ENCODE assay signal across 6 cellular contexts in the genomic region with DNA sequence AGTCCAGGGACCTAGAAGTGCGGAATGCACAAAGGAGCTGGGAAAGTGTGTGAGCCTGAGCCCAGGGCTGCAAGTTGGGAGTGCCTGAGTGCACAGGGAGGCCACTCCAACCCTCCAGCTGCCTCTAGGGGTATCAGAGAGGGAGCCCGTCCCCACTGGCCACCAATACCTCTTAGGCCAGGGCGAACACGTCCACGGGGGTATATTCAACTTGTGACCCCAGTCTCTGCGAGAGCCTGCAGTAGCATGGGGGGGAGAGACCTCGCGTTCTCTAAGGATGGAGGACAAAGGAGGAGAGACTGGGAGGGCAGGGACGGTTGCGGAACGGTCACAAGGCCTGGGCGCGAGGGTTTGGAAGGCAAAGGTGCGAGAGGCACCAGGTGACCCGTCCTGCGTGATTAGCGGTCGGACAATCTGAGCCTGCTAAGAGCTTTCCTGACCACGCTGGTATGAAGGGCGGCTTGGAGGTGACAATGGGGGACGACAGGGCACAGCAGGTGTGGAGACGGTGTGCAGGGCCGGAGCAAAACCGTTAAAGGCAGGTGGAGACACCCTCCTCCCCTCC. TPM values are rescaled to one million over a fixed set of nuclear protein-coding genes. Genes with fewer than 3 reads are reported as not detected.
A peak's percentile ranks its signal among the peaks of the same experiment; 100 is the strongest.
DNase-seq lines count a peak whose midpoint lies in the region; ATAC-seq and TF ChIP-seq lines count a peak whose summit lies in the region.

No MANE protein-coding gene starts in this region.

- in situ Hi-C loops in KBM-7 (cut with MboI; ENCODE audit: low pct_unique_long_range_greater_than_20kb, low sequenced_read_pairs), result no loop called here

- peaks cover 70% of the 10 kb centered on the region for H3K36me3 ChIP-seq in KOPT-K1 (ENCODE audit: insufficient read depth, low read length)

- H3K36me3 Mint-ChIP-seq in brain, result peaks cover 38% of the 10 kb centered on the region
- no peaks in the 10 kb centered on the region for H3K36me3 Mint-ChIP-seq in natural killer cell treated with Interleukin-12 subunit alpha and Interleukin-12 subunit beta and Interleukin-15 and Interleukin-18, amount 100 ng/mL, for 72 hours

- peak overlapping the region; percentile 86 for H3K27ac ChIP-seq in KOPT-K1 (ENCODE audit: low read depth, low read length, poor library complexity, severe bottlenecking)

- no peaks in the 10 kb centered on the region for H3K9me3 Mint-ChIP-seq in brain
- no peaks in the 10 kb centered on the region for H3K9me3 Mint-ChIP-seq in natural killer cell treated with Interleukin-12 subunit alpha and Interleukin-12 subunit beta and Interleukin-15 and Interleukin-18, amount 100 ng/mL, for 72 hours

- H3K27ac Mint-ChIP-seq in brain, result peak overlapping the region; percentile 77 to 97 (median 95)
- H3K27ac Mint-ChIP-seq in natural killer cell treated with Interleukin-12 subunit alpha and Interleukin-12 subunit beta and Interleukin-15 and Interleukin-18, amount 100 ng/mL, for 72 hours, result peak overlapping the region; percentile 68 to 86

- no peak for TF ChIP-seq CTCF in brain (conservative IDR thresholded peaks at IDR 0.05)

- peaks cover 61% of the 10 kb centered on the region for H3K4me1 Mint-ChIP-seq in brain
- H3K4me1 Mint-ChIP-seq in natural killer cell treated with Interleukin-12 subunit alpha and Interleukin-12 subunit beta and Interleukin-15 and Interleukin-18, amount 100 ng/mL, for 72 hours (ENCODE audit: low read depth in 2 of 2), result peaks cover 25 to 27% of the 10 kb centered on the region in 2 donors

- H3K4me3 Mint-ChIP-seq in brain, result peak overlapping the region; percentile 91 to 98 (median 94)
- peak overlapping the region; percentile 79 for H3K4me3 Mint-ChIP-seq in natural killer cell treated with Interleukin-12 subunit alpha and Interleukin-12 subunit beta and Interleukin-15 and Interleukin-18, amount 100 ng/mL, for 72 hours

- H3K9me3 ChIP-seq in KOPT-K1 (ENCODE audit: insufficient read depth, low read length, poor library complexity, severe bottlenecking), result no peaks in the 10 kb centered on the region

- H3K27me3 Mint-ChIP-seq in brain, result peaks cover 6% of the 10 kb centered on the region
- H3K27me3 Mint-ChIP-seq in natural killer cell treated with Interleukin-12 subunit alpha and Interleukin-12 subunit beta and Interleukin-15 and Interleukin-18, amount 100 ng/mL, for 72 hours, result no peaks in the 10 kb centered on the region

- DNase-seq in natural killer cell treated with Interleukin-12 subunit alpha and Interleukin-12 subunit beta and Interleukin-15 and Interleukin-18, amount 100 ng/mL, for 72 hours (ENCODE audit: low spot score), result no peak
- DNase-seq in NCI-H2227 treated with DMSO at 0.1 percent for 48 hours (lab: John Stamatoyannopoulos, UW), result no peak
- DNase-seq in KBM-7, result no peak
- no peak for DNase-seq in NCI-H1436 (lab: John Stamatoyannopoulos, UW)

- no peak for ATAC-seq in natural killer cell treated with Interleukin-12 subunit alpha and Interleukin-12 subunit beta and Interleukin-15 and Interleukin-18, amount 100 ng/mL, for 72 hours

RNA-seq across cellular contexts. Expression of a gene that starts 0.7 kb away (rescaled TPM):
- polyA plus RNA-seq in brain (ENCODE audit: insufficient read depth, low read depth, low replicate concordance), result 131 TPM
- 100 to 1,000 TPM in 1 of 2 donors, 10 to 100 TPM in 1; 45.2 to 110 TPM for total RNA-seq in natural killer cell treated with Interleukin-12 subunit alpha and Interleukin-12 subunit beta and Interleukin-15 and Interleukin-18, amount 100 ng/mL, for 72 hours

RNA-seq across cellular contexts. Expression of a gene that starts 13.7 kb away (rescaled TPM):
- polyA plus RNA-seq in brain (ENCODE audit: insufficient read depth, low read depth, low replicate concordance), result 370 TPM
- 10 to 100 TPM; 31.2 to 42.2 TPM for total RNA-seq in natural killer cell treated with Interleukin-12 subunit alpha and Interleukin-12 subunit beta and Interleukin-15 and Interleukin-18, amount 100 ng/mL, for 72 hours

RNA-seq across cellular contexts. Expression of a gene that starts 13.8 kb away (rescaled TPM):
- polyA plus RNA-seq in brain (ENCODE audit: insufficient read depth, low read depth, low replicate concordance), result 2,519 TPM
- total RNA-seq in natural killer cell treated with Interleukin-12 subunit alpha and Interleukin-12 subunit beta and Interleukin-15 and Interleukin-18, amount 100 ng/mL, for 72 hours, result 1,000 to 10,000 TPM; 1,268 to 1,635 TPM

RNA-seq across cellular contexts. Expression of a gene that starts 35.6 kb away (rescaled TPM):
- 3.2 TPM for polyA plus RNA-seq in brain (ENCODE audit: insufficient read depth, low read depth, low replicate concordance)
- total RNA-seq in natural killer cell treated with Interleukin-12 subunit alpha and Interleukin-12 subunit beta and Interleukin-15 and Interleukin-18, amount 100 ng/mL, for 72 hours, result 1 to 10 TPM; 1.5 to 4.4 TPM

RNA-seq across cellular contexts. Expression of a gene that starts 56.5 kb away (rescaled TPM):
- 23.4 TPM for polyA plus RNA-seq in brain (ENCODE audit: insufficient read depth, low read depth, low replicate concordance)
- total RNA-seq in natural killer cell treated with Interleukin-12 subunit alpha and Interleukin-12 subunit beta and Interleukin-15 and Interleukin-18, amount 100 ng/mL, for 72 hours, result 1 to 10 TPM in 1 of 2 donors, not detected in 1; 1.8 TPM
